17 cellular contexts compared by ENCODE assay signal in the genomic region with DNA sequence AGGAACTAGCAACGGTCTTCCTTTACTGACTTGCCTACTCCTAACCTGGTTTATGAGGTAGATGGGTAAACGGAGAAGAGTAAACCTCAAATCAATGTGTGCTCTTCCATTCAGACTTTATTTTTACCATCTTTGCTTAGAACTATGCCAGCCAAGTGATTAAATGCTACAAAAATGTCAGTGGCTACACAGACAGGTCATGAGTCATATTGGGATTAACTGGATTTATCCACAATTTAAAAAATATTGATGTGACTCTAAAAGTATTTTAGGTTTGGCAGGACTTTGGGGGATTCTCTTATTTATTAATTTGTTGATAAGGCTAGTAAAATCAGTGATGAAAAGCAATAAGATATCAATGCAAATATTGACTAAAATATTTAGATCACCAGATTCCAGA.
A peak's percentile ranks its signal among the peaks of the same experiment; 100 is the strongest.
DNase-seq lines count a peak whose midpoint lies in the region; ATAC-seq and TF ChIP-seq lines count a peak whose summit lies in the region.
"Had no signal": no experiment of that assay in that cellular context is flagged by ENCODE, and none has a peak within 500 bp of the region (broad histone marks: within the 10 kb centered on the region; RNA-seq: fewer than 3 reads in every experiment).

No MANE protein-coding gene starts in this region.

- H2AFZ ChIP-seq in ACC112 (ENCODE audit: low read length, unreplicated experiment): no peak overlapping the region

- H3K27ac ChIP-seq in ACC112 (ENCODE audit: low read depth, low read length): peak overlapping the region; percentile 30
- H3K27ac ChIP-seq in foreskin keratinocyte: no peak overlapping the region
- H3K27ac ChIP-seq: ovary had no signal

- no peak overlapping the region for H3K27ac Mint-ChIP-seq in activated T-helper 1 cell treated with anti-CD3 and anti-CD28 coated beads, Interleukin-12 subunit alpha, Interleukin-12 subunit beta, Interleukin-2, Interleukin-4 antibody, amounts not matched to agents 30 ng/mL and 10 ng/mL and 1 ng/mL, durations not matched to agents 14 hours and 24 hours and 36 hours
- no peak overlapping the region for H3K27ac Mint-ChIP-seq in immature natural killer cell
- H3K27ac Mint-ChIP-seq: activated CD8-positive, alpha-beta T cell treated with anti-CD3 and anti-CD28 coated beads, Interleukin-2, amount 10 ng/mL, durations not matched to agents 7 days and 5 days; activated naive CD4-positive, alpha-beta T cell treated with anti-CD3 and anti-CD28 coated beads, Interleukin-2, amount 10 ng/mL, durations not matched to agents 7 days and 5 days had no signal

- no peaks in the 10 kb centered on the region for H3K36me3 Mint-ChIP-seq in activated T-helper 1 cell treated with anti-CD3 and anti-CD28 coated beads, Interleukin-12 subunit alpha, Interleukin-12 subunit beta, Interleukin-2, Interleukin-4 antibody, amounts not matched to agents 30 ng/mL and 10 ng/mL and 1 ng/mL, durations not matched to agents 14 hours and 24 hours and 36 hours (ENCODE audit: low read depth)
- H3K36me3 Mint-ChIP-seq in immature natural killer cell: no peaks in the 10 kb centered on the region
- H3K36me3 Mint-ChIP-seq: activated naive CD4-positive, alpha-beta T cell treated with anti-CD3 and anti-CD28 coated beads, Interleukin-2, amount 10 ng/mL, durations not matched to agents 7 days and 5 days had no signal

- no peaks in the 10 kb centered on the region for H3K4me1 Mint-ChIP-seq in activated T-helper 1 cell treated with anti-CD3 and anti-CD28 coated beads, Interleukin-12 subunit alpha, Interleukin-12 subunit beta, Interleukin-2, Interleukin-4 antibody, amounts not matched to agents 30 ng/mL and 10 ng/mL and 1 ng/mL, durations not matched to agents 14 hours and 24 hours and 36 hours (ENCODE audit: low read depth)
- H3K4me1 Mint-ChIP-seq in immature natural killer cell: no peaks in the 10 kb centered on the region
- H3K4me1 Mint-ChIP-seq: activated naive CD4-positive, alpha-beta T cell treated with anti-CD3 and anti-CD28 coated beads, Interleukin-2, amount 10 ng/mL, durations not matched to agents 7 days and 5 days had no signal

- intact Hi-C loops in activated T-helper 1 cell treated with anti-CD3 and anti-CD28 coated beads, Interleukin-12 subunit alpha, Interleukin-12 subunit beta, Interleukin-2, Interleukin-4 antibody, amounts not matched to agents 30 ng/mL and 10 ng/mL and 1 ng/mL, durations not matched to agents 14 hours and 24 hours and 36 hours (cut with micrococcal nuclease): no loop called here

- H3K4me3 ChIP-seq in ACC112 (ENCODE audit: low read depth, low read length) (no peak overlapping the region), adipocyte (ENCODE audit: low read length) (no peak overlapping the region)
- H3K4me3 ChIP-seq: ovary had no signal

- H3K9me3 ChIP-seq in adipocyte (ENCODE audit: control insufficient read depth, low read length): no peaks in the 10 kb centered on the region
- H3K9me3 ChIP-seq: ovary had no signal

- DNase-seq in HS-5 (ENCODE audit: low read depth) (peak; percentile 61), adipocyte (ENCODE audit: low read depth) (peak; percentile 74), foreskin keratinocyte (peak; percentile 35 to 71), immature natural killer cell (no peak)
- no peak for DNase-seq in activated T-helper 1 cell treated with anti-CD3 and anti-CD28 coated beads, Interleukin-12 subunit alpha, Interleukin-12 subunit beta, Interleukin-2, Interleukin-4 antibody, amounts not matched to agents 30 ng/mL and 10 ng/mL and 1 ng/mL, durations not matched to agents 14 hours and 24 hours and 36 hours (ENCODE audit: low spot score)
- DNase-seq in activated CD8-positive, alpha-beta memory T cell treated with anti-CD3 and anti-CD28 coated beads, Interleukin-2, amount 50 U/mL, for 48 hours: no peak
- DNase-seq: activated CD8-positive, alpha-beta T cell treated with anti-CD3 and anti-CD28 coated beads, Interleukin-2, amount 10 ng/mL, durations not matched to agents 7 days and 5 days; activated naive CD4-positive, alpha-beta T cell treated with anti-CD3 and anti-CD28 coated beads, Interleukin-2, amount 10 ng/mL, durations not matched to agents 7 days and 5 days; cerebellar nuclear complex; KBM-7; NCI-H1694; NCI-H526 treated with DMSO at 0.1 percent for 48 hours; ovary; Right ventricle myocardium superior; stimulated activated CD4-positive, alpha-beta T cell treated with anti-CD3 and anti-CD28 coated beads, Interleukin-15, amount 100 ng/mL, for 24 hours had no signal

- ATAC-seq in foreskin keratinocyte (peak; percentile 65), HG03378 (IDR thresholded peaks at IDR 0.05; ENCODE audit: unreplicated experiment) (no peak)
- ATAC-seq: activated CD8-positive, alpha-beta T cell treated with anti-CD3 and anti-CD28 coated beads, Interleukin-2, amount 10 ng/mL, durations not matched to agents 7 days and 5 days had no signal

- H3K27me3 ChIP-seq in ACC112 (ENCODE audit: insufficient read depth, low read length) (no peaks in the 10 kb centered on the region), adipocyte (replicated peaks; ENCODE audit: control insufficient read depth, insufficient read depth, low read length) (no peaks in the 10 kb centered on the region), foreskin keratinocyte (no peaks in the 10 kb centered on the region)
- H3K27me3 ChIP-seq: ovary had no signal

- no peak for TF ChIP-seq CTCF in foreskin keratinocyte (conservative IDR thresholded peaks at IDR 0.05)

- no peak overlapping the region for H3K9ac ChIP-seq in adipocyte (ENCODE audit: low read length)

- H3K9me3 Mint-ChIP-seq in activated T-helper 1 cell treated with anti-CD3 and anti-CD28 coated beads, Interleukin-12 subunit alpha, Interleukin-12 subunit beta, Interleukin-2, Interleukin-4 antibody, amounts not matched to agents 30 ng/mL and 10 ng/mL and 1 ng/mL, durations not matched to agents 14 hours and 24 hours and 36 hours: no peaks in the 10 kb centered on the region
- H3K9me3 Mint-ChIP-seq in immature natural killer cell: peaks cover 0 to 2% (median 0%) of the 10 kb centered on the region in 6 donors
- H3K9me3 Mint-ChIP-seq: activated naive CD4-positive, alpha-beta T cell treated with anti-CD3 and anti-CD28 coated beads, Interleukin-2, amount 10 ng/mL, durations not matched to agents 7 days and 5 days had no signal

- H3K4me3 Mint-ChIP-seq in activated T-helper 1 cell treated with anti-CD3 and anti-CD28 coated beads, Interleukin-12 subunit alpha, Interleukin-12 subunit beta, Interleukin-2, Interleukin-4 antibody, amounts not matched to agents 30 ng/mL and 10 ng/mL and 1 ng/mL, durations not matched to agents 14 hours and 24 hours and 36 hours: no peak overlapping the region
- no peak overlapping the region for H3K4me3 Mint-ChIP-seq in immature natural killer cell
- H3K4me3 Mint-ChIP-seq: activated CD8-positive, alpha-beta T cell treated with anti-CD3 and anti-CD28 coated beads, Interleukin-2, amount 10 ng/mL, durations not matched to agents 7 days and 5 days; activated naive CD4-positive, alpha-beta T cell treated with anti-CD3 and anti-CD28 coated beads, Interleukin-2, amount 10 ng/mL, durations not matched to agents 7 days and 5 days had no signal

- no peaks in the 10 kb centered on the region for H3K79me2 ChIP-seq in ACC112 (ENCODE audit: control insufficient read depth, insufficient read depth, low read length, unreplicated experiment)

- H3K36me3 ChIP-seq in ACC112 (ENCODE audit: insufficient read depth, low read length) (no peaks in the 10 kb centered on the region), adipocyte (ENCODE audit: control insufficient read depth, insufficient read depth, low read length, severe bottlenecking) (no peaks in the 10 kb centered on the region)
- H3K36me3 ChIP-seq: ovary had no signal

- no peaks in the 10 kb centered on the region for H3K27me3 Mint-ChIP-seq in activated T-helper 1 cell treated with anti-CD3 and anti-CD28 coated beads, Interleukin-12 subunit alpha, Interleukin-12 subunit beta, Interleukin-2, Interleukin-4 antibody, amounts not matched to agents 30 ng/mL and 10 ng/mL and 1 ng/mL, durations not matched to agents 14 hours and 24 hours and 36 hours (ENCODE audit: insufficient read depth)
- H3K27me3 Mint-ChIP-seq in immature natural killer cell (ENCODE audit: low read depth in 3 of 3): peaks cover 0 to 2% (median 0%) of the 10 kb centered on the region in 3 donors
- H3K27me3 Mint-ChIP-seq: activated naive CD4-positive, alpha-beta T cell treated with anti-CD3 and anti-CD28 coated beads, Interleukin-2, amount 10 ng/mL, durations not matched to agents 7 days and 5 days had no signal

- peaks cover 52% of the 10 kb centered on the region for H3K4me1 ChIP-seq in ACC112 (ENCODE audit: control insufficient read depth, insufficient read depth, low read length, unreplicated experiment)
- H3K4me1 ChIP-seq in adipocyte (ENCODE audit: control insufficient read depth, insufficient read depth, low read length): peaks cover 43% of the 10 kb centered on the region
- peaks cover 33% of the 10 kb centered on the region for H3K4me1 ChIP-seq in foreskin keratinocyte

Comparison
In these comparisons a context has a peak if more than half of its experiments do, and no peak if none do; other contexts are left out.
1. DNase-seq: peak in HS-5 (single experiment), adipocyte (single experiment) and foreskin keratinocyte (2 of 2); none in activated T-helper 1 cell treated with anti-CD3 and anti-CD28 coated beads, Interleukin-12 subunit alpha, Interleukin-12 subunit beta, Interleukin-2, Interleukin-4 antibody, amounts not matched to agents 30 ng/mL and 10 ng/mL and 1 ng/mL, durations not matched to agents 14 hours and 24 hours and 36 hours (single experiment), activated CD8-positive, alpha-beta memory T cell treated with anti-CD3 and anti-CD28 coated beads, Interleukin-2, amount 50 U/mL, for 48 hours (single experiment) and immature natural killer cell (0 of 3).